2 cellular contexts compared by ENCODE assay signal in the genomic region with DNA sequence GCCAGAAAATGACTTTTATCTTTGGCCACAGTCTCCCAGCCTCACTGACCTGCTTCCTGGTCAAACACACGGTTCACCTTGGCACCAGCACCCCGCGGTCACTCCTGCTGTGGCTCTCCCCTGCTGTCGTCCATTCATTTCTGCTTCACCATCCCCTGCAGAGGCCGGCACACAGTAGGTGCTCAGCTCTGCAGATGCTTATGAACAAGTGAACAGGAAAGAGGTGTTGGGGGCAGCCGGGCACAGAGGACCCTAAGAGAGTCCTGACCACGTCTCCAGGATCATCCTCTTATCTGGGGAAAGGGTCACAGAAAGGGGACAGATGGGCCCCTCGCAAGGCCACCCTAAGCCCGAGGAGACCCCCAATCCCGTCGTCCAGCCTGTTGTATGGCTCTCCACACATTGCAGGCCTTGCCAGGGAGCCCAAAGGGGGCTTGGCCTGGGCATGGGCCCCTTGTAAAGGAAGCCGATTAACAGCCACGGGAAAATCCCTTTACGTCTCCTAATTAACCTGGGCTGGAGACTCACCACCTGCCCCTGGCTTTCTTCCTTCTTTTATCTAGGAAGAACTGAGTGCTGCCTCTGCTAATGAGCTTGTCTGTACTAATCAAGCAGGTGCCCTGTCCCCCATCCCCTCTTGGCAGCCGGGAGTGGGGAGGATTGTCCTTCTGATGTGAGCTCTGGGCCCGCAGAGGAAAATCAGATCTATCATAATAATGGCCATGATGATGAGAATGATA.
TF ChIP-seq lines count a peak whose summit lies in the region.

No MANE protein-coding gene starts in this region.

TF ChIP-seq in GM23338, 12 proteins besides CTCF, POLR2A, EP300 and RAD21 (continued from another document):
- TF ChIP-seq EZH2 (IDR thresholded peaks at IDR 0.05; ENCODE audit: low read depth, unreplicated experiment) = no peak
- TF ChIP-seq NANOG (IDR thresholded peaks at IDR 0.05; ENCODE audit: borderline replicate concordance) = no peak
- TF ChIP-seq, protein P1, sequence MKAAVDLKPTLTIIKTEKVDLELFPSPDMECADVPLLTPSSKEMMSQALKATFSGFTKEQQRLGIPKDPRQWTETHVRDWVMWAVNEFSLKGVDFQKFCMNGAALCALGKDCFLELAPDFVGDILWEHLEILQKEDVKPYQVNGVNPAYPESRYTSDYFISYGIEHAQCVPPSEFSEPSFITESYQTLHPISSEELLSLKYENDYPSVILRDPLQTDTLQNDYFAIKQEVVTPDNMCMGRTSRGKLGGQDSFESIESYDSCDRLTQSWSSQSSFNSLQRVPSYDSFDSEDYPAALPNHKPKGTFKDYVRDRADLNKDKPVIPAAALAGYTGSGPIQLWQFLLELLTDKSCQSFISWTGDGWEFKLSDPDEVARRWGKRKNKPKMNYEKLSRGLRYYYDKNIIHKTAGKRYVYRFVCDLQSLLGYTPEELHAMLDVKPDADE (IDR thresholded peaks at IDR 0.05) = no peak
TF ChIP-seq in GM23338: peak in this region for 0.

TF ChIP-seq in WTC11, 78 proteins besides CTCF, POLR2A, EP300 and RAD21 (continued from another document):
- TF ChIP-seq, protein P2, sequence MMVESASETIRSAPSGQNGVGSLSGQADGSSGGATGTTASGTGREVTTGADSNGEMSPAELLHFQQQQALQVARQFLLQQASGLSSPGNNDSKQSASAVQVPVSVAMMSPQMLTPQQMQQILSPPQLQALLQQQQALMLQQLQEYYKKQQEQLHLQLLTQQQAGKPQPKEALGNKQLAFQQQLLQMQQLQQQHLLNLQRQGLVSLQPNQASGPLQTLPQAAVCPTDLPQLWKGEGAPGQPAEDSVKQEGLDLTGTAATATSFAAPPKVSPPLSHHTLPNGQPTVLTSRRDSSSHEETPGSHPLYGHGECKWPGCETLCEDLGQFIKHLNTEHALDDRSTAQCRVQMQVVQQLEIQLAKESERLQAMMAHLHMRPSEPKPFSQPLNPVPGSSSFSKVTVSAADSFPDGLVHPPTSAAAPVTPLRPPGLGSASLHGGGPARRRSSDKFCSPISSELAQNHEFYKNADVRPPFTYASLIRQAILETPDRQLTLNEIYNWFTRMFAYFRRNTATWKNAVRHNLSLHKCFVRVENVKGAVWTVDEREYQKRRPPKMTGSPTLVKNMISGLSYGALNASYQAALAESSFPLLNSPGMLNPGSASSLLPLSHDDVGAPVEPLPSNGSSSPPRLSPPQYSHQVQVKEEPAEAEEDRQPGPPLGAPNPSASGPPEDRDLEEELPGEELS (CRISPR knock-in tag; IDR thresholded peaks at IDR 0.05) = no peak
- TF ChIP-seq ZNF232 (CRISPR knock-in tag; IDR thresholded peaks at IDR 0.05) (no peak), SP1 (CRISPR knock-in tag; conservative IDR thresholded peaks at IDR 0.05) (no peak), NFYB (CRISPR knock-in tag; conservative IDR thresholded peaks at IDR 0.05; ENCODE audit: low read depth) (no peak), OVOL2 (CRISPR knock-in tag; IDR thresholded peaks at IDR 0.05; ENCODE audit: borderline replicate concordance) (no peak), ZNF281 (CRISPR knock-in tag; IDR thresholded peaks at IDR 0.05) (no peak), GRHL2 (CRISPR knock-in tag; IDR thresholded peaks at IDR 0.05; ENCODE audit: insufficient replicate concordance, severe bottlenecking) (no peak), GTF2I (CRISPR knock-in tag; conservative IDR thresholded peaks at IDR 0.05) (no peak), ZNF219 (CRISPR knock-in tag; IDR thresholded peaks at IDR 0.05; ENCODE audit: borderline replicate concordance) (no peak), TEAD4 (CRISPR knock-in tag; IDR thresholded peaks at IDR 0.05) (no peak), JAZF1 (CRISPR knock-in tag; IDR thresholded peaks at IDR 0.05) (no peak), ATF1 (CRISPR knock-in tag; IDR thresholded peaks at IDR 0.05) (no peak), ZNF138 (CRISPR knock-in tag; conservative IDR thresholded peaks at IDR 0.05) (no peak), ZNF317 (CRISPR knock-in tag; IDR thresholded peaks at IDR 0.05; ENCODE audit: borderline replicate concordance, low read depth) (no peak), PRRX2 (CRISPR knock-in tag; IDR thresholded peaks at IDR 0.05) (no peak)
